Comparison of ENCODE assay signal across 22 cellular contexts in the genomic region with DNA sequence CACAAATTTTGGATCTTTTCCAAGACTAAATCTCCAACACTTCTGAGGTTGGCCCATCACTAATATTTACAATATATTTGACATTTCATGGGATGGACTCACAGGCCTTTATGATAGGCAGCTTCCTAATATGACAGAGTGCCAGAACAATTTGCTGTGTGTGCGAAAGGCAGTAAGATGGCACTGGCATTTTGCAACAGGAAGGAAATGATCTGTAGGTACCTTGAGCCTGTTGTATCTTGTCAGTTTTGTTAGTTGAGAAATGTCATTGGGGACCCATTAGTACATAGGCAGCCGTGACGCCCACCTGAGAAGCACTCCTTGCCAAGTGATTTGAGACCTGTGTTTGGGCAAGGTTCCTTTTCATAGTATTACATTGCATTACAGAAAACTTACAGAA.
"Had no signal": no experiment of that assay in that cellular context is flagged by ENCODE, and none has a peak within 500 bp of the region (broad histone marks: within the 10 kb centered on the region; RNA-seq: fewer than 3 reads in every experiment).

No MANE protein-coding gene starts in this region.

- ATAC-seq: activated CD8-positive, alpha-beta memory T cell treated with anti-CD3 and anti-CD28 coated beads, Interleukin-2, amount 10 ng/mL, durations not matched to agents 7 days and 5 days; activated CD8-positive, alpha-beta T cell treated with anti-CD3 and anti-CD28 coated beads for 36 hours; activated naive CD8-positive, alpha-beta T cell treated with anti-CD3 and anti-CD28 coated beads, Interleukin-2, amount 50 U/mL, for 24 hours; left lobe of liver; lower lobe of right lung; sciatic nerve; stimulated activated effector memory CD8-positive, alpha-beta T cell treated with anti-CD3 and anti-CD28 coated beads, Interleukin-12 subunit alpha, Interleukin-12 subunit beta, amount 100 ng/mL, for 72 hours; stimulated activated naive CD8-positive, alpha-beta T cell treated with anti-CD3 and anti-CD28 coated beads, Interleukin-15, amount 100 ng/mL, for 72 hours had no signal

- H3K27ac Mint-ChIP-seq: activated CD4-positive, alpha-beta T cell treated with anti-CD3 and anti-CD28 coated beads, Interleukin-2, amount 10 ng/mL, durations not matched to agents 7 days and 5 days; activated CD8-positive, alpha-beta memory T cell treated with anti-CD3 and anti-CD28 coated beads, Interleukin-2, amount 10 ng/mL, durations not matched to agents 7 days and 5 days; activated CD8-positive, alpha-beta T cell treated with anti-CD3 and anti-CD28 coated beads for 36 hours; activated naive CD4-positive, alpha-beta T cell treated with anti-CD3 and anti-CD28 coated beads, Interleukin-2, amount 10 ng/mL, durations not matched to agents 7 days and 5 days; activated naive CD8-positive, alpha-beta T cell treated with anti-CD3 and anti-CD28 coated beads, Interleukin-2, amount 50 U/mL, for 24 hours; stimulated activated effector memory CD8-positive, alpha-beta T cell treated with anti-CD3 and anti-CD28 coated beads, Interleukin-12 subunit alpha, Interleukin-12 subunit beta, amount 100 ng/mL, for 72 hours; stimulated activated naive CD8-positive, alpha-beta T cell treated with anti-CD3 and anti-CD28 coated beads, Interleukin-15, amount 100 ng/mL, for 72 hours had no signal

- H3K36me3 ChIP-seq: lower lobe of right lung, tibial artery, WERI-Rb-1 had no signal

- H3K27ac ChIP-seq: lower lobe of right lung, WERI-Rb-1 had no signal

- H3K9me3 ChIP-seq: lower lobe of right lung, tibial artery had no signal

- H3K27me3 Mint-ChIP-seq: activated naive CD4-positive, alpha-beta T cell treated with anti-CD3 and anti-CD28 coated beads, Interleukin-2, amount 10 ng/mL, durations not matched to agents 7 days and 5 days had no signal

- H3K36me3 Mint-ChIP-seq: activated CD8-positive, alpha-beta memory T cell treated with anti-CD3 and anti-CD28 coated beads, Interleukin-2, amount 10 ng/mL, durations not matched to agents 7 days and 5 days; activated naive CD4-positive, alpha-beta T cell treated with anti-CD3 and anti-CD28 coated beads, Interleukin-2, amount 10 ng/mL, durations not matched to agents 7 days and 5 days; naive B cell; stimulated activated effector memory CD8-positive, alpha-beta T cell treated with anti-CD3 and anti-CD28 coated beads, Interleukin-12 subunit alpha, Interleukin-12 subunit beta, amount 100 ng/mL, for 72 hours had no signal

- DNase-seq: activated CD4-positive, alpha-beta T cell treated with anti-CD3 and anti-CD28 coated beads, Interleukin-2, amount 10 ng/mL, durations not matched to agents 7 days and 5 days; activated CD4-positive, CD25-positive, alpha-beta regulatory T cell treated with anti-CD3 and anti-CD28 coated beads, Interleukin-2, amount 50 U/mL, for 72 hours; activated CD8-positive, alpha-beta memory T cell treated with anti-CD3 and anti-CD28 coated beads, Interleukin-2, amount 10 ng/mL, durations not matched to agents 7 days and 5 days; activated CD8-positive, alpha-beta T cell treated with anti-CD3 and anti-CD28 coated beads for 36 hours; activated effector memory CD4-positive, alpha-beta T cell treated with anti-CD3 and anti-CD28 coated beads, Interleukin-2, amount 50 U/mL, for 16 hours; activated naive CD4-positive, alpha-beta T cell treated with anti-CD3 and anti-CD28 coated beads, Interleukin-2, amount 10 ng/mL, durations not matched to agents 7 days and 5 days; activated naive CD8-positive, alpha-beta T cell treated with anti-CD3 and anti-CD28 coated beads, Interleukin-2, amount 50 U/mL, for 24 hours; activated T-cell treated with anti-CD3 and anti-CD28 coated beads for 4 hours; erythroblast; foreskin melanocyte; kidney; lower lobe of right lung; naive B cell; occipital lobe; small intestine; stimulated activated CD4-positive, alpha-beta T cell treated with anti-CD3 and anti-CD28 coated beads, Interleukin-2, amount 100 ng/mL, for 24 hours; stimulated activated naive CD8-positive, alpha-beta T cell treated with anti-CD3 and anti-CD28 coated beads, Interleukin-15, amount 100 ng/mL, for 72 hours; tibial artery; WERI-Rb-1 had no signal

- H3K27me3 ChIP-seq: tibial artery had no signal

- H3K4me3 ChIP-seq: lower lobe of right lung, tibial artery had no signal

- H3K9me3 Mint-ChIP-seq: activated CD4-positive, alpha-beta T cell treated with anti-CD3 and anti-CD28 coated beads, Interleukin-2, amount 10 ng/mL, durations not matched to agents 7 days and 5 days; activated CD8-positive, alpha-beta T cell treated with anti-CD3 and anti-CD28 coated beads for 36 hours; activated naive CD4-positive, alpha-beta T cell treated with anti-CD3 and anti-CD28 coated beads, Interleukin-2, amount 10 ng/mL, durations not matched to agents 7 days and 5 days; activated naive CD8-positive, alpha-beta T cell treated with anti-CD3 and anti-CD28 coated beads, Interleukin-2, amount 50 U/mL, for 24 hours; naive B cell; stimulated activated effector memory CD8-positive, alpha-beta T cell treated with anti-CD3 and anti-CD28 coated beads, Interleukin-12 subunit alpha, Interleukin-12 subunit beta, amount 100 ng/mL, for 72 hours; stimulated activated naive CD8-positive, alpha-beta T cell treated with anti-CD3 and anti-CD28 coated beads, Interleukin-15, amount 100 ng/mL, for 72 hours had no signal

- H3K4me3 Mint-ChIP-seq: activated CD4-positive, alpha-beta T cell treated with anti-CD3 and anti-CD28 coated beads, Interleukin-2, amount 10 ng/mL, durations not matched to agents 7 days and 5 days; activated CD8-positive, alpha-beta memory T cell treated with anti-CD3 and anti-CD28 coated beads, Interleukin-2, amount 10 ng/mL, durations not matched to agents 7 days and 5 days; activated CD8-positive, alpha-beta T cell treated with anti-CD3 and anti-CD28 coated beads for 36 hours; activated naive CD4-positive, alpha-beta T cell treated with anti-CD3 and anti-CD28 coated beads, Interleukin-2, amount 10 ng/mL, durations not matched to agents 7 days and 5 days; activated naive CD8-positive, alpha-beta T cell treated with anti-CD3 and anti-CD28 coated beads, Interleukin-2, amount 50 U/mL, for 24 hours; naive B cell; stimulated activated effector memory CD8-positive, alpha-beta T cell treated with anti-CD3 and anti-CD28 coated beads, Interleukin-12 subunit alpha, Interleukin-12 subunit beta, amount 100 ng/mL, for 72 hours; stimulated activated naive CD8-positive, alpha-beta T cell treated with anti-CD3 and anti-CD28 coated beads, Interleukin-15, amount 100 ng/mL, for 72 hours had no signal

- H3K4me1 Mint-ChIP-seq: activated CD4-positive, alpha-beta T cell treated with anti-CD3 and anti-CD28 coated beads, Interleukin-2, amount 10 ng/mL, durations not matched to agents 7 days and 5 days; activated CD8-positive, alpha-beta memory T cell treated with anti-CD3 and anti-CD28 coated beads, Interleukin-2, amount 10 ng/mL, durations not matched to agents 7 days and 5 days; activated naive CD4-positive, alpha-beta T cell treated with anti-CD3 and anti-CD28 coated beads, Interleukin-2, amount 10 ng/mL, durations not matched to agents 7 days and 5 days; activated naive CD8-positive, alpha-beta T cell treated with anti-CD3 and anti-CD28 coated beads, Interleukin-2, amount 50 U/mL, for 24 hours; stimulated activated effector memory CD8-positive, alpha-beta T cell treated with anti-CD3 and anti-CD28 coated beads, Interleukin-12 subunit alpha, Interleukin-12 subunit beta, amount 100 ng/mL, for 72 hours; stimulated activated naive CD8-positive, alpha-beta T cell treated with anti-CD3 and anti-CD28 coated beads, Interleukin-15, amount 100 ng/mL, for 72 hours had no signal
